10 cellular contexts compared by ENCODE assay signal in genomic region chr1:175023922-175024242, GRCh38. TPM values are rescaled to one million over a fixed set of nuclear protein-coding genes. Genes with fewer than 3 reads are reported as not detected.
DNase-seq lines count a peak whose midpoint lies in the region; ATAC-seq and TF ChIP-seq lines count a peak whose summit lies in the region.
"Not testable (repeated sequence)": the region's sequence is repeated elsewhere in the genome, so short reads cannot be mapped to it uniquely, and the experiment has no call there.
"Had no signal": no experiment of that assay in that cellular context is flagged by ENCODE, and none has a peak within 500 bp of the region (broad histone marks: within the 10 kb centered on the region; RNA-seq: fewer than 3 reads in every experiment).

No MANE protein-coding gene starts in this region.

- DNase-seq in GM12865 (ENCODE audit: low read depth); fibroblast of mammary gland (ENCODE audit: low read depth); memory B cell (ENCODE audit: low spot score in 2 of 2): not testable (repeated sequence)
- peak; percentile 17 for DNase-seq in activated CD4-positive, alpha-beta T cell treated with anti-CD3 and anti-CD28 coated beads for 36 hours

- H2AFZ ChIP-seq in Loucy (ENCODE audit: low read length) = peak overlapping the region; percentile 89

- not testable (repeated sequence) for H3K9me3 Mint-ChIP-seq in activated CD4-positive, alpha-beta T cell treated with anti-CD3 and anti-CD28 coated beads for 36 hours (ENCODE audit: low read depth); brain; memory B cell

- peak overlapping the region; percentile 92 for H3K27ac Mint-ChIP-seq in activated CD4-positive, alpha-beta T cell treated with anti-CD3 and anti-CD28 coated beads for 36 hours
- H3K27ac Mint-ChIP-seq in brain (peak overlapping the region; percentile 91 to 99 (median 97)), memory B cell (peak overlapping the region; percentile 95)

- peaks cover 17% of the 10 kb centered on the region for H3K4me1 ChIP-seq in Loucy (ENCODE audit: insufficient read depth, low read length, poor library complexity, severe bottlenecking)
- not testable (repeated sequence) for H3K4me1 ChIP-seq in rectal smooth muscle tissue (ENCODE audit: control insufficient read depth, insufficient read depth, low read length); urinary bladder (ENCODE audit: insufficient read depth)

- not testable (repeated sequence) for H3K9me3 ChIP-seq in Loucy (ENCODE audit: insufficient read depth, low read depth, low read length)

- not testable (repeated sequence) for ATAC-seq in activated CD4-positive, alpha-beta T cell treated with anti-CD3 and anti-CD28 coated beads for 36 hours; memory B cell (ENCODE audit: low read depth)

- intact Hi-C loops in activated CD4-positive, alpha-beta T cell treated with anti-CD3 and anti-CD28 coated beads for 36 hours (cut with DNase I, micrococcal nuclease) = loop anchor here (1.0 to 10.0 kb wide), 7 partner anchors 25 to 1547 kb away; partner anchors contain the start of genes CACYBP (in 2 of the 2), KIAA0040 (in 2 of the 2), COP1 (in 1 of the 2) and GAS5 (in 1 of the 2)

- not testable (repeated sequence) for H3K36me3 ChIP-seq in Loucy (ENCODE audit: insufficient read depth, low read length); rectal smooth muscle tissue (ENCODE audit: control insufficient read depth, insufficient read depth, low read length); urinary bladder (ENCODE audit: insufficient read depth)

- POLR2A ChIA-PET in activated CD4-positive, alpha-beta T cell treated with anti-CD3 and anti-CD28 coated beads for 36 hours (lab: Charles Lee) = interaction anchor here (0.8 to 2.2 kb wide), 6 partner anchors 9 to 1184 kb away, joined by 3 to 65 read pairs (median 5); partner anchors contain the start of gene CACYBP

- peaks cover 26% of the 10 kb centered on the region for H3K79me2 ChIP-seq in Loucy (ENCODE audit: insufficient read depth, low read length)

- not testable (repeated sequence) for H3K27me3 ChIP-seq in Loucy (ENCODE audit: insufficient read depth, low read length, poor library complexity, severe bottlenecking); rectal smooth muscle tissue (ENCODE audit: control insufficient read depth, insufficient read depth, low read length)

- CTCF ChIA-PET in activated CD4-positive, alpha-beta T cell treated with anti-CD3 and anti-CD28 coated beads for 36 hours (lab: Charles Lee) = interaction anchor here (1.0 to 4.4 kb wide), 5 partner anchors 24 to 295 kb away, joined by 3 to 24 read pairs (median 5); partner anchors contain the start of gene CACYBP

- H3K4me2 ChIP-seq in Loucy (ENCODE audit: low read depth, low read length, poor library complexity, severe bottlenecking) = peak overlapping the region; percentile 90

- H3K27me3 Mint-ChIP-seq in activated CD4-positive, alpha-beta T cell treated with anti-CD3 and anti-CD28 coated beads for 36 hours; brain; memory B cell: not testable (repeated sequence)

- H3K9me2 ChIP-seq in Loucy (replicated peaks; ENCODE audit: low read depth, low read length) = not testable (repeated sequence)

- peak overlapping the region; percentile 87 for H3K4me3 Mint-ChIP-seq in activated CD4-positive, alpha-beta T cell treated with anti-CD3 and anti-CD28 coated beads for 36 hours
- H3K4me3 Mint-ChIP-seq in brain (peak overlapping the region; percentile 85 to 96 (median 94)), memory B cell (peak overlapping the region; percentile 94)

- peak overlapping the region; percentile 91 for H3K27ac ChIP-seq in rectal smooth muscle tissue (ENCODE audit: low read depth, low read length)
- H3K27ac ChIP-seq in urinary bladder (ENCODE audit: low read depth) = peak overlapping the region; percentile 57

- H3K4me3 ChIP-seq in GM12865 (ENCODE audit: low read depth, low read length) (peak overlapping the region; percentile 84), Loucy (ENCODE audit: low read length, poor library complexity, severe bottlenecking) (peak overlapping the region; percentile 98), fibroblast of mammary gland (ENCODE audit: control insufficient read depth, low read depth, low read length) (peak overlapping the region; percentile 98), rectal smooth muscle tissue (ENCODE audit: low read length) (peak overlapping the region; percentile 100), urinary bladder (ENCODE audit: low read depth, low read length) (peak overlapping the region; percentile 77)

- H4K20me1 ChIP-seq in Loucy (ENCODE audit: insufficient read depth, low read length, poor library complexity, severe bottlenecking) = peaks cover 18% of the 10 kb centered on the region

- peaks cover 25% of the 10 kb centered on the region for H3K4me1 Mint-ChIP-seq in activated CD4-positive, alpha-beta T cell treated with anti-CD3 and anti-CD28 coated beads for 36 hours
- H3K4me1 Mint-ChIP-seq in brain = peaks cover 28% of the 10 kb centered on the region
- peaks cover 20% of the 10 kb centered on the region for H3K4me1 Mint-ChIP-seq in memory B cell

- peak overlapping the region; percentile 95 for H3K9ac ChIP-seq in Loucy (ENCODE audit: low read depth, low read length, poor library complexity, severe bottlenecking)
- H3K9ac ChIP-seq in rectal smooth muscle tissue (ENCODE audit: low read length) = not testable (repeated sequence)

- not testable (repeated sequence) for TF ChIP-seq CTCF in GM12865 (IDR thresholded peaks at IDR 0.05; ENCODE audit: insufficient read depth, low read depth, low read length, missing control alignments); Loucy (conservative IDR thresholded peaks at IDR 0.05; ENCODE audit: low read length); fibroblast of mammary gland (conservative IDR thresholded peaks at IDR 0.05; ENCODE audit: control insufficient read depth, insufficient read depth, low read depth, low read length)
- TF ChIP-seq CTCF in brain (conservative IDR thresholded peaks at IDR 0.05) = peak in 1 of 2 experiments; percentile 12

- H3K36me3 Mint-ChIP-seq in activated CD4-positive, alpha-beta T cell treated with anti-CD3 and anti-CD28 coated beads for 36 hours (ENCODE audit: low read depth) = peaks cover 19% of the 10 kb centered on the region
- not testable (repeated sequence) for H3K36me3 Mint-ChIP-seq in brain, memory B cell

- 87% methylated on average over 2 of the region's 2 CpGs for WGBS in urinary bladder

- not testable (repeated sequence) for H3F3A ChIP-seq in Loucy (ENCODE audit: low read depth)

RNA-seq across cellular contexts. Expression of gene MRPS14, which starts 0.7 kb away (rescaled TPM):
- 10 to 100 TPM; 38.7 to 43.7 TPM for total RNA-seq in activated CD4-positive, alpha-beta T cell treated with anti-CD3 and anti-CD28 coated beads for 36 hours
- polyA plus RNA-seq in brain (ENCODE audit: insufficient read depth, low read depth, low replicate concordance) = 32.8 TPM
- 57.4 TPM for total RNA-seq in urinary bladder
- 32.9 TPM for polyA plus RNA-seq in urinary bladder

RNA-seq across cellular contexts. Expression of gene CACYBP, which starts 24.1 kb away (rescaled TPM):
- 100 to 1,000 TPM; 394 to 452 TPM for total RNA-seq in activated CD4-positive, alpha-beta T cell treated with anti-CD3 and anti-CD28 coated beads for 36 hours
- 181 TPM for polyA plus RNA-seq in brain (ENCODE audit: insufficient read depth, low read depth, low replicate concordance)
- 149 TPM for total RNA-seq in urinary bladder
- polyA plus RNA-seq in urinary bladder = 89.2 TPM

RNA-seq across cellular contexts. Expression of gene TNN, which starts 43.8 kb away (rescaled TPM):
- total RNA-seq in activated CD4-positive, alpha-beta T cell treated with anti-CD3 and anti-CD28 coated beads for 36 hours = under 1 TPM in 1 of 2 experiments, not detected in 1; 0.05 TPM
- polyA plus RNA-seq in brain (ENCODE audit: insufficient read depth, low read depth, low replicate concordance) (not detected), urinary bladder (0.03 TPM)
- total RNA-seq in urinary bladder = 2.2 TPM
- total RNA-seq: cardiac septum, pulmonary artery endothelial cell had no signal
